8 cellular contexts compared by ENCODE assay signal in genomic region chr10:17617031-17617911, GRCh38. TPM values are rescaled to one million over a fixed set of nuclear protein-coding genes. Genes with fewer than 3 reads are reported as not detected.
A peak's percentile ranks its signal among the peaks of the same experiment; 100 is the strongest.
DNase-seq lines count a peak whose midpoint lies in the region; ATAC-seq, FAIRE-seq and TF ChIP-seq lines count a peak whose summit lies in the region.

HACD1 (minus strand) TSS chr10:17617374; CDS start chr10:17617339, 35 bp downstream.

- peak within 1 kb of the TSS; percentile 85 for H3K4me3 Mint-ChIP-seq in GM23338

- ATAC-seq in GM23338 (peak; percentile 83), GM12878 (peak; percentile 82)

- no peaks in the 10 kb centered on the region for H3K4me1 ChIP-seq in GM23338 (ENCODE audit: insufficient read depth)
- no peaks in the 10 kb centered on the region for H3K4me1 ChIP-seq in GM12878 (ENCODE audit: control insufficient read depth, insufficient read depth, low read length)

- BruUV-seq in GM12878 (replicated peaks; lab: Mats Ljungman, UMichigan): no TSS peak

- FAIRE-seq in GM12878 (lab: Jason Lieb, UNC): no peak

- POLR2A ChIA-PET in GM12878 (lab: Charles Lee): interaction anchor here (0.7 to 0.8 kb wide), 2 partner anchors 16 to 27 kb away, joined by 3 read pairs; no protein-coding TSS in a partner anchor

- TF ChIP-seq RAD21 in GM12878 (IDR thresholded peaks at IDR 0.05; ENCODE audit: insufficient read depth, low read depth, low read length): no peak

- H3K36me3 ChIP-seq in GM23338 (ENCODE audit: insufficient read depth): peaks cover 6% of the 10 kb centered on the region; the same call in 1 of the 2 replicates
- H3K36me3 ChIP-seq in GM12878 (ENCODE audit: control insufficient read depth in 2 of 2, insufficient read depth in 2 of 2, low read length in 1 of 2): no peaks in the 10 kb centered on the region

- peak; percentile 51; the same call in 1 of the 2 replicates for TF ChIP-seq POLR2A in GM12878 (IDR thresholded peaks at IDR 0.05; ENCODE audit: low read depth, low read length)

- H3K27me3 ChIP-seq in GM23338 (ENCODE audit: insufficient read depth): no peaks in the 10 kb centered on the region; the same call in 1 of the 2 replicates
- H3K27me3 ChIP-seq in GM12878 (replicated peaks in 1 of 2; ENCODE audit: control insufficient read depth in 2 of 2, insufficient read depth in 2 of 2, low read length in 1 of 2): no peaks in the 10 kb centered on the region

- SMC1A ChIA-PET in GM12878 (lab: Charles Lee; ENCODE audit: uncharacterized antibody, unreplicated experiment): interaction anchor here (0.6 to 2.4 kb wide), 8 partner anchors 11 to 855 kb away, joined by 3 to 7 read pairs (median 3); partner anchors contain the start of gene STAM

- H3K4me1 Mint-ChIP-seq in GM23338: peaks cover 6% of the 10 kb centered on the region; the same call in 2 of the 3 replicates

- no peaks in the 10 kb centered on the region for H3K9me2 ChIP-seq in GM23338 (ENCODE audit: insufficient read depth)

- H3K79me2 ChIP-seq in GM23338 (replicated peaks; ENCODE audit: insufficient read depth): peaks cover 23% of the 10 kb centered on the region
- no peaks in the 10 kb centered on the region for H3K79me2 ChIP-seq in GM12878 (ENCODE audit: control insufficient read depth, insufficient read depth, low read length)

- H4K20me1 ChIP-seq in GM23338 (replicated peaks; ENCODE audit: insufficient read depth) (no peaks in the 10 kb centered on the region), GM12878 (ENCODE audit: control insufficient read depth, insufficient read depth) (no peaks in the 10 kb centered on the region)

- in situ Hi-C loops in GM12878 (cut with MboI): no loop called here

- peaks cover 8% of the 10 kb centered on the region for H3K27me3 Mint-ChIP-seq in GM23338 (ENCODE audit: insufficient read depth, low read depth, poor library complexity)

- H3K9ac ChIP-seq in GM12878 (ENCODE audit: control insufficient read depth, insufficient read depth, low read length): peak within 1 kb of the TSS; percentile 27; the same call in 1 of the 2 replicates

- CTCF ChIA-PET in GM12878 (lab: Yijun Ruan, JAX): interaction anchor here (0.6 to 1.4 kb wide), 13 partner anchors 9 to 256 kb away, joined by 3 to 5 read pairs (median 3); no protein-coding TSS in a partner anchor

- DNase-seq in GM10266 (ENCODE audit: extremely low spot score): peak; percentile 71
- DNase-seq in GM23338 (ENCODE audit: low spot score): peak; percentile 86
- peak; percentile 39 for DNase-seq in T-helper 22 cell (ENCODE audit: low read depth)
- DNase-seq in GM12878 (ENCODE audit: low read depth, low spot score): no peak
- peak in 47 of 51 donors; percentile 6 to 76 (median 33) for DNase-seq in hypothalamus (lab: John Stamatoyannopoulos, UW)
- peak; percentile 37 for DNase-seq in retinal pigment epithelial cell (ENCODE audit: low read depth)
- DNase-seq in HPDE6-E6E7 (ENCODE audit: extremely low spot score): no peak

- no peaks in the 10 kb centered on the region for H3K9me3 ChIP-seq in GM12878 (replicated peaks; ENCODE audit: control insufficient read depth, insufficient read depth, low read length)

- peak within 1 kb of the TSS; percentile 89 for H3K27ac Mint-ChIP-seq in GM23338

- H3K36me3 Mint-ChIP-seq in GM23338 (ENCODE audit: low read depth): peaks cover 5% of the 10 kb centered on the region; the same call in 1 of the 3 replicates

- TF ChIP-seq CTCF in GM10266 (IDR thresholded peaks at IDR 0.05; ENCODE audit: control insufficient read depth, insufficient read depth, low read depth, missing control alignments) (peak; percentile 25), GM23338 (conservative IDR thresholded peaks at IDR 0.05; ENCODE audit: low read depth in 2 of 2) (peak in 1 of 2 experiments; percentile 36; a peak in 1 of 4 replicates), LNCAP (IDR thresholded peaks at IDR 0.05) (peak; percentile 29), GM12878 (IDR thresholded peaks at IDR 0.05 in 2 of 3, conservative IDR thresholded peaks at IDR 0.05 in 1 of 3; ENCODE audit: control insufficient read depth in 2 of 3, extremely low read depth in 1 of 3, insufficient read depth in 1 of 3, low read depth in 3 of 3, low read length in 3 of 3) (0 out of 6 replicates have a peak, but pooled peaks of 1 of the 3 experiments have one; percentile 19), retinal pigment epithelial cell (conservative IDR thresholded peaks at IDR 0.05; ENCODE audit: low read depth, low read length) (peak; percentile 24)

- RAD21 ChIA-PET in GM12878 (lab: Charles Lee; ENCODE audit: unreplicated experiment): interaction anchor here (0.6 to 1.1 kb wide), 5 partner anchors 30 to 840 kb away, joined by 3 to 4 read pairs (median 3); no protein-coding TSS in a partner anchor

- peak within 1 kb of the TSS; percentile 92 for H2AFZ ChIP-seq in GM23338
- H2AFZ ChIP-seq in GM12878 (ENCODE audit: control insufficient read depth, low read depth, low read length): peak within 1 kb of the TSS; percentile 82

- H3K4me2 ChIP-seq in GM23338 (peak within 1 kb of the TSS; percentile 95), GM12878 (ENCODE audit: control insufficient read depth, insufficient read depth) (peak within 1 kb of the TSS; percentile 98)

- peaks cover 10% of the 10 kb centered on the region; the same call in 1 of the 2 replicates for H3F3A ChIP-seq in GM23338 (replicated peaks; ENCODE audit: low read depth)

- intact Hi-C loops in GM12878 (cut with micrococcal nuclease; ENCODE audit: unreplicated experiment): no loop called here

- TF ChIP-seq EP300 in GM12878 (IDR thresholded peaks at IDR 0.05; ENCODE audit: borderline replicate concordance in 1 of 2, control insufficient read depth in 1 of 2, low read depth in 2 of 2, low read length in 2 of 2): no peak

- peak within 1 kb of the TSS; percentile 88 for H3K27ac ChIP-seq in GM23338 (ENCODE audit: low read depth)
- H3K27ac ChIP-seq in GM12878 (ENCODE audit: control insufficient read depth, insufficient read depth): no peak within 1 kb of the TSS

- H3K4me3 ChIP-seq in GM23338 (peak within 1 kb of the TSS; percentile 86), GM12878 (peak within 1 kb of the TSS; percentile 69), retinal pigment epithelial cell (ENCODE audit: low read length) (peak within 1 kb of the TSS; percentile 85)

- no peaks in the 10 kb centered on the region; the same call in 2 of the 3 replicates for H3K9me3 Mint-ChIP-seq in GM23338

- WGBS in GM12878 (ENCODE audit: insufficient coverage, insufficient replicate concordance, low lambda C conversion rate, missing lambda C conversion rate): 1% methylated on average over 56 of the region's 92 CpGs

TF ChIP-seq in GM23338, 12 proteins besides CTCF, POLR2A, EP300 and RAD21 (continues in another document):
- TF ChIP-seq JUNB (IDR thresholded peaks at IDR 0.05; ENCODE audit: unreplicated experiment) (no peak), CREB1 (CRISPR knock-in tag; IDR thresholded peaks at IDR 0.05; ENCODE audit: low read depth) (peak; percentile 53; the same call in 1 of the 2 replicates), EZH2phosphoT487 (IDR thresholded peaks at IDR 0.05; ENCODE audit: unreplicated experiment) (no peak), EZH2 (IDR thresholded peaks at IDR 0.05; ENCODE audit: low read depth, unreplicated experiment) (no peak), POLR2AphosphoS5 (IDR thresholded peaks at IDR 0.05; ENCODE audit: low read depth) (peak; percentile 74), STAT1 (IDR thresholded peaks at IDR 0.05; ENCODE audit: unreplicated experiment) (no peak)

TF ChIP-seq in GM12878, 131 proteins besides CTCF, POLR2A, EP300 and RAD21 (continues in another document):
- TF ChIP-seq EGR1 (IDR thresholded peaks at IDR 0.05; ENCODE audit: borderline replicate concordance in 1 of 2, low read depth in 2 of 2, low read length in 2 of 2) (peak in 1 of 2 experiments; percentile 60; a peak in 1 of 3 replicates), POU2F2 (IDR thresholded peaks at IDR 0.05; ENCODE audit: borderline replicate concordance, low read depth, low read length) (no peak), SIN3A (IDR thresholded peaks at IDR 0.05; ENCODE audit: low read depth, low read length) (no peak), SRF (IDR thresholded peaks at IDR 0.05; ENCODE audit: low read depth in 2 of 2, low read length in 2 of 2) (no peak), IKZF2 (IDR thresholded peaks at IDR 0.05) (no peak), HDAC6 (IDR thresholded peaks at IDR 0.05; ENCODE audit: unreplicated experiment) (peak; percentile 65), CBFB (IDR thresholded peaks at IDR 0.05; ENCODE audit: low read depth) (no peak), EED (IDR thresholded peaks at IDR 0.05; ENCODE audit: low read depth) (no peak), SP1 (IDR thresholded peaks at IDR 0.05; ENCODE audit: low read depth, low read length) (no peak), IKZF1 (conservative IDR thresholded peaks at IDR 0.05) (peak; percentile 45; the same call in 1 of the 2 replicates), GATAD2B (conservative IDR thresholded peaks at IDR 0.05; ENCODE audit: low read depth) (0 out of 2 replicates have a peak, but pooled peaks have one; percentile 57)

RNA-seq across cellular contexts. Expression of gene HACD1, which starts in this region (rescaled TPM):
- total RNA-seq in GM23338 (2014; rRNA removed; shearing (Covaris generic)): 32.2 and 34.1 TPM in 2 replicates
- polyA plus RNA-seq in GM23338 (2016; fragmentation: Nextera tagmentation; extraction: Ambion mirVana): 66.2 and 70.1 TPM in 2 replicates
- total RNA-seq in GM12878 (2013; cell fraction: nucleolus; rRNA removed): 0.94 and 1.3 TPM in 2 replicates
- 1.2 and 1.5 TPM in 2 replicates for total RNA-seq in GM12878 (2014; rRNA removed)
- 0.22 and 1.1 TPM in 2 replicates for total RNA-seq in GM12878 (2014; rRNA removed; fragmentation: Illumina TruSeq; extraction: Trizol)
- total RNA-seq in GM12878 (2021): 0.38 and 0.80 TPM in 2 replicates
- not detected for polyA plus RNA-seq in GM12878 (2011; ENCODE audit: low read depth)
- 1.5 and 1.6 TPM in 2 replicates for polyA plus RNA-seq in GM12878 (2011; rRNA removed)
- polyA plus RNA-seq in GM12878 (2011; cell fraction: cytosol; rRNA removed): 0.36 and 0.40 TPM in 2 replicates
- 1.0 and 1.4 TPM in 2 replicates for polyA plus RNA-seq in GM12878 (2011; cell fraction: nucleus; rRNA removed)
- polyA plus RNA-seq in GM12878 (2012): 0.97 TPM in 1 of 2 replicates, not detected in the other
- polyA plus RNA-seq in GM12878 (2014; fragmentation: Illumina TruSeq; extraction: Trizol): 0.57 and 1.5 TPM in 2 replicates
- under 1 TPM in 1 of 2 experiments, not detected in 1; 0.29 TPM for polyA plus RNA-seq in GM12878 (2014; fragmentation: Nextera tagmentation; extraction: Ambion mirVana)
- 1.3 and 2.6 TPM in 2 replicates for polyA plus RNA-seq in GM12878 (2014; rRNA removed)
- polyA plus RNA-seq in GM12878 (2016; fragmentation: Nextera tagmentation; extraction: Ambion mirVana): under 1 TPM; 0.78 to 0.96 TPM
- polyA minus RNA-seq in GM12878 (2011; rRNA and poly(A)+ RNA removed): 1.4 and 1.8 TPM in 2 replicates
- polyA minus RNA-seq in GM12878 (2011; cell fraction: cytosol; rRNA and poly(A)+ RNA removed): not detected in 2 replicates
- polyA minus RNA-seq in GM12878 (2011; cell fraction: nucleus; rRNA and poly(A)+ RNA removed): 0.97 and 1.2 TPM in 2 replicates

Comparison
In these comparisons a context has a peak if more than half of its experiments do, and no peak if none do; other contexts are left out.
1. RNA of gene HACD1 (total RNA-seq): 32.2 to 34.1 TPM in GM23338; 0.22 to 1.5 TPM in GM12878; every median in the first group is over 10 times any median in the second.
2. RNA of gene HACD1 (polyA plus RNA-seq): 66.2 to 70.1 TPM in GM23338; 0.29 to 2.6 TPM in GM12878; every median in the first group is over 10 times any median in the second.
3. DNase-seq: peak in GM10266 (single experiment), GM23338 (single experiment), T-helper 22 cell (single experiment), hypothalamus (47 of 51) and retinal pigment epithelial cell (single experiment); none in GM12878 (single experiment) and HPDE6-E6E7 (single experiment).
4. Peak in every context shown above with its lines, with median percentiles within 50 percentile points of each other: H3K4me3 ChIP-seq.